In genomic region chr11:47139878-47140277, GRCh38 we compare ENCODE assay signal across 22 cellular contexts.
"Had no signal": no experiment of that assay in that cellular context is flagged by ENCODE, and none has a peak within 500 bp of the region (broad histone marks: within the 10 kb centered on the region; RNA-seq: fewer than 3 reads in every experiment).

No MANE protein-coding gene starts in this region.

- DNase-seq: effector memory CD4-positive, alpha-beta T cell; esophagus squamous epithelium; foreskin fibroblast; immature natural killer cell; kidney; left cardiac atrium; left ventricle myocardium inferior; lower lobe of right lung; naive B cell; stimulated activated CD4-positive, alpha-beta T cell treated with anti-CD3 and anti-CD28 coated beads, Interleukin-2, amount 100 ng/mL, for 24 hours; stimulated activated CD4-positive, alpha-beta T cell treated with anti-CD3 and anti-CD28 coated beads, Interleukin-4, amount 100 ng/mL, for 4 hours; stimulated activated naive B cell treated with anti-CD40 and anti-IgM and Interleukin-4, amounts not matched to agents 10 μg/mL and 1 μg/mL and 100 μg/mL, for 72 hours; stimulated activated naive CD8-positive, alpha-beta T cell treated with anti-CD3 and anti-CD28 coated beads, Interleukin-15, amount 100 ng/mL, for 72 hours; uterus had no signal

- FAIRE-seq: endometrium, kidney had no signal

- H3K36me3 ChIP-seq: left ventricle myocardium inferior, neutrophil, right atrium auricular region, thoracic aorta, uterus had no signal

- H3K27me3 ChIP-seq: esophagus squamous epithelium, gastroesophageal sphincter, neutrophil, right atrium auricular region, sigmoid colon, uterus had no signal

- H3K9me3 ChIP-seq: esophagus squamous epithelium, gastroesophageal sphincter, left ventricle myocardium inferior, lower lobe of right lung, neutrophil, right atrium auricular region, sigmoid colon, thoracic aorta, uterus had no signal

- H3K4me3 ChIP-seq: esophagus squamous epithelium, gastroesophageal sphincter, left ventricle myocardium inferior, lower lobe of right lung, right atrium auricular region, sigmoid colon, skin epidermis, thoracic aorta, uterus had no signal

- H3K27ac ChIP-seq: epithelial cell of prostate, gastroesophageal sphincter, left ventricle myocardium inferior, lower lobe of right lung, neutrophil, right atrium auricular region, sigmoid colon, thoracic aorta, uterus had no signal

- H3K4me1 ChIP-seq: lower lobe of right lung, right atrium auricular region, uterus had no signal

- ATAC-seq: gastroesophageal sphincter; left cardiac atrium; lower lobe of right lung; stimulated activated naive B cell treated with anti-CD40 and anti-IgM and Interleukin-4, amounts not matched to agents 10 μg/mL and 1 μg/mL and 100 μg/mL, for 72 hours; stimulated activated naive CD8-positive, alpha-beta T cell treated with anti-CD3 and anti-CD28 coated beads, Interleukin-15, amount 100 ng/mL, for 72 hours had no signal
